In genomic region chr2:109736177-109736827, GRCh38 we compare ENCODE assay signal across 9 cellular contexts. TPM values are rescaled to one million over a fixed set of nuclear protein-coding genes. Genes with fewer than 3 reads are reported as not detected.
DNase-seq lines count a peak whose midpoint lies in the region; ATAC-seq and TF ChIP-seq lines count a peak whose summit lies in the region.
"Had no signal": no experiment of that assay in that cellular context is flagged by ENCODE, and none has a peak within 500 bp of the region (broad histone marks: within the 10 kb centered on the region; RNA-seq: fewer than 3 reads in every experiment).

No MANE protein-coding gene starts in this region.

- POLR2A ChIA-PET in activated CD4-positive, alpha-beta memory T cell treated with anti-CD3 and anti-CD28 coated beads, Interleukin-2, amount 10 ng/mL, durations not matched to agents 7 days and 5 days (lab: Charles Lee), result no interaction called here

- peak overlapping the region; percentile 28 for H3K27ac ChIP-seq in cardiac muscle cell
- H3K27ac ChIP-seq: BLaER1 treated with 17β-estradiol and CSF1 and Interleukin-3, amounts not matched to agents 10 nM and 100 nM had no signal

- peaks cover 19% of the 10 kb centered on the region for H3K27me3 Mint-ChIP-seq in activated CD4-positive, alpha-beta memory T cell treated with anti-CD3 and anti-CD28 coated beads, Interleukin-2, amount 10 ng/mL, durations not matched to agents 7 days and 5 days

- H3K4me1 ChIP-seq in cardiac muscle cell (ENCODE audit: low read depth), result peaks cover 5% of the 10 kb centered on the region
- H3K4me1 ChIP-seq: BLaER1 treated with 17β-estradiol and CSF1 and Interleukin-3, amounts not matched to agents 10 nM and 100 nM had no signal

- DNase-seq in NCI-H510A treated with DMSO at 0.1 percent for 48 hours (lab: John Stamatoyannopoulos, UW), result peak; percentile 8
- DNase-seq in NCI-H510A (lab: John Stamatoyannopoulos, UW), result no peak
- peak; percentile 36 for DNase-seq in NCI-H1105 (lab: John Stamatoyannopoulos, UW)
- DNase-seq in activated CD4-positive, alpha-beta memory T cell treated with anti-CD3 and anti-CD28 coated beads, Interleukin-2, amount 10 ng/mL, durations not matched to agents 7 days and 5 days, result peak; percentile 22
- DNase-seq in cardiac muscle cell (ENCODE audit: low read depth in 1 of 2, low spot score in 1 of 2), result peak; percentile 80 to 82
- DNase-seq in pulmonary artery endothelial cell (ENCODE audit: low read depth, low spot score), result peak; percentile 41
- no peak for DNase-seq in activated CD8-positive, alpha-beta memory T cell treated with anti-CD3 and anti-CD28 coated beads, Interleukin-2, amount 50 U/mL, for 4 hours

- H3K36me3 Mint-ChIP-seq in activated CD4-positive, alpha-beta memory T cell treated with anti-CD3 and anti-CD28 coated beads, Interleukin-2, amount 10 ng/mL, durations not matched to agents 7 days and 5 days (ENCODE audit: low read depth), result no peaks in the 10 kb centered on the region

- no peaks in the 10 kb centered on the region for H3K4me1 Mint-ChIP-seq in activated CD4-positive, alpha-beta memory T cell treated with anti-CD3 and anti-CD28 coated beads, Interleukin-2, amount 10 ng/mL, durations not matched to agents 7 days and 5 days

- no peak overlapping the region for H3K4me3 Mint-ChIP-seq in activated CD4-positive, alpha-beta memory T cell treated with anti-CD3 and anti-CD28 coated beads, Interleukin-2, amount 10 ng/mL, durations not matched to agents 7 days and 5 days

- H3K9me3 Mint-ChIP-seq in activated CD4-positive, alpha-beta memory T cell treated with anti-CD3 and anti-CD28 coated beads, Interleukin-2, amount 10 ng/mL, durations not matched to agents 7 days and 5 days, result no peaks in the 10 kb centered on the region

- ATAC-seq in GM18861 (IDR thresholded peaks at IDR 0.05; ENCODE audit: unreplicated experiment), result no peak

- peak; percentile 75 for TF ChIP-seq CTCF in cardiac muscle cell (IDR thresholded peaks at IDR 0.05; ENCODE audit: low read depth, low read length)

- CTCF ChIA-PET in activated CD4-positive, alpha-beta memory T cell treated with anti-CD3 and anti-CD28 coated beads, Interleukin-2, amount 10 ng/mL, durations not matched to agents 7 days and 5 days (lab: Charles Lee), result interaction anchor here (0.5 to 2.3 kb wide), 3 partner anchors 125 to 193 kb away, joined by 3 to 14 read pairs (median 7); no protein-coding TSS in a partner anchor

- H3K4me3 ChIP-seq in cardiac muscle cell, result no peak overlapping the region
- H3K4me3 ChIP-seq: BLaER1 treated with 17β-estradiol and CSF1 and Interleukin-3, amounts not matched to agents 10 nM and 100 nM had no signal

- H3K9me3 ChIP-seq in cardiac muscle cell (ENCODE audit: low read depth), result no peaks in the 10 kb centered on the region
- H3K9me3 ChIP-seq: BLaER1 treated with 17β-estradiol and CSF1 and Interleukin-3, amounts not matched to agents 10 nM and 100 nM had no signal

- H3K27me3 ChIP-seq in cardiac muscle cell, result no peaks in the 10 kb centered on the region
- H3K27me3 ChIP-seq: BLaER1 treated with 17β-estradiol and CSF1 and Interleukin-3, amounts not matched to agents 10 nM and 100 nM had no signal

- no peaks in the 10 kb centered on the region for H3K36me3 ChIP-seq in cardiac muscle cell
- H3K36me3 ChIP-seq: BLaER1 treated with 17β-estradiol and CSF1 and Interleukin-3, amounts not matched to agents 10 nM and 100 nM had no signal

- no peak overlapping the region for H3K27ac Mint-ChIP-seq in activated CD4-positive, alpha-beta memory T cell treated with anti-CD3 and anti-CD28 coated beads, Interleukin-2, amount 10 ng/mL, durations not matched to agents 7 days and 5 days

RNA-seq across cellular contexts. Expression of gene RGPD5, which starts 57.8 kb away (rescaled TPM):
- 10 to 100 TPM; 16.1 to 20.3 TPM for total RNA-seq in activated CD4-positive, alpha-beta memory T cell treated with anti-CD3 and anti-CD28 coated beads, Interleukin-2, amount 10 ng/mL, durations not matched to agents 7 days and 5 days
- total RNA-seq in cardiac muscle cell (15.2 and 37.1 TPM in 2 replicates), pulmonary artery endothelial cell (16.5 and 18.4 TPM in 2 replicates)
- 21.6 and 32.2 TPM in 2 replicates for polyA plus RNA-seq in cardiac muscle cell

Comparison
In these comparisons a context has a peak if more than half of its experiments do, and no peak if none do; other contexts are left out.
1. DNase-seq: peak in NCI-H510A treated with DMSO at 0.1 percent for 48 hours (single experiment), NCI-H1105 (single experiment), activated CD4-positive, alpha-beta memory T cell treated with anti-CD3 and anti-CD28 coated beads, Interleukin-2, amount 10 ng/mL, durations not matched to agents 7 days and 5 days (single experiment), cardiac muscle cell (2 of 2) and pulmonary artery endothelial cell (single experiment); none in NCI-H510A (single experiment) and activated CD8-positive, alpha-beta memory T cell treated with anti-CD3 and anti-CD28 coated beads, Interleukin-2, amount 50 U/mL, for 4 hours (single experiment).